In the genomic region with DNA sequence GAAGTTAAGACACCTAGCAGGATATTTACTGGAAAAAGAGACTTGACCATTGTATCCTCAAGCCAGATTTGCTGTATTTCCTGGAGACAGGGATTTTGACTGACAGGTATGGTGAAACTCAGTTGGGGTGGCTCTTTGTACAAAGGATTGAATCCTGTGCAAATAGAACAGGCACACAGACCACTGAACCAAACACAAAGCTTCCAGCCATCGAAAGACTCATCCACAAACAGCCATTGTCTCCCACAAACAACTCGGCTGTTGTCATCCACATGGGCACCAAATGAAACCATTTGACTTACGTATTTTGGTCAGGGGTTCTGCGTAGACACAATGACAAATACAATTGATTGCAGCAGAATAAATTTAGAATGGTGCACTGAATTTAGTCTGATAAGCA, we compare ENCODE assay signal across 1 cellular context.
TF ChIP-seq lines count a peak whose summit lies in the region.

No MANE protein-coding gene starts in this region.

TF ChIP-seq in HepG2, 621 proteins besides CTCF, POLR2A, EP300 and RAD21 (continued from another document):
- TF ChIP-seq SOX6 (IDR thresholded peaks at IDR 0.05) (no peak), SOX6 (CRISPR knock-in tag; IDR thresholded peaks at IDR 0.05) (peak; percentile 60; the same call in 1 of the 2 replicates), CEBPB (IDR thresholded peaks at IDR 0.05; ENCODE audit: borderline replicate concordance, low read depth, low read length) (0 out of 2 replicates have a peak, but pooled peaks have one; percentile 7)
